In genomic region chr6:165659945-165660862, GRCh38 we compare ENCODE assay signal across 9 cellular contexts. TPM values are rescaled to one million over a fixed set of nuclear protein-coding genes. Genes with fewer than 3 reads are reported as not detected.
DNase-seq lines count a peak whose midpoint lies in the region; ATAC-seq lines count a peak whose summit lies in the region.
"Had no signal": no experiment of that assay in that cellular context is flagged by ENCODE, and none has a peak within 500 bp of the region (broad histone marks: within the 10 kb centered on the region; RNA-seq: fewer than 3 reads in every experiment).

No MANE protein-coding gene starts in this region.

- H3K4me3 Mint-ChIP-seq in T-helper 2 cell treated with Interferon-gamma antibody and Interleukin-4, amounts not matched to agents 5 μg/mL and 100 μg/mL, for 36 hours: no peak overlapping the region
- H3K4me3 Mint-ChIP-seq in activated T-cell treated with anti-CD3 and anti-CD28 coated beads, Interleukin-2, amount 50 U/mL, for 24 hours: no peak overlapping the region

- ATAC-seq in sciatic nerve (peak; percentile 19), GM21381 (IDR thresholded peaks at IDR 0.05; ENCODE audit: unreplicated experiment) (no peak)

- H3K9me3 Mint-ChIP-seq in T-helper 2 cell treated with Interferon-gamma antibody and Interleukin-4, amounts not matched to agents 5 μg/mL and 100 μg/mL, for 36 hours: no peaks in the 10 kb centered on the region
- H3K9me3 Mint-ChIP-seq in activated T-cell treated with anti-CD3 and anti-CD28 coated beads, Interleukin-2, amount 50 U/mL, for 24 hours: no peaks in the 10 kb centered on the region

- no peak overlapping the region for H3K9ac ChIP-seq in adipocyte (ENCODE audit: low read length)

- peaks cover 8% of the 10 kb centered on the region for H3K4me1 ChIP-seq in adipocyte (ENCODE audit: control insufficient read depth, insufficient read depth, low read length)

- H3K4me3 ChIP-seq in adipocyte (ENCODE audit: low read length) (peak overlapping the region; percentile 75), iPS-11a (ENCODE audit: low read depth, low read length) (peak overlapping the region; percentile 43)

- no peaks in the 10 kb centered on the region for H3K36me3 Mint-ChIP-seq in T-helper 2 cell treated with Interferon-gamma antibody and Interleukin-4, amounts not matched to agents 5 μg/mL and 100 μg/mL, for 36 hours (ENCODE audit: low read depth)
- H3K36me3 Mint-ChIP-seq in activated T-cell treated with anti-CD3 and anti-CD28 coated beads, Interleukin-2, amount 50 U/mL, for 24 hours (ENCODE audit: low read depth): no peaks in the 10 kb centered on the region

- DNase-seq in GM03348 (ENCODE audit: low spot score) (peak; percentile 42), adipocyte (ENCODE audit: low read depth) (no peak), sciatic nerve (ENCODE audit: low spot score) (no peak), NCI-H226 (no peak)
- DNase-seq in T-helper 2 cell treated with Interferon-gamma antibody and Interleukin-4, amounts not matched to agents 5 μg/mL and 100 μg/mL, for 36 hours (ENCODE audit: low spot score): no peak
- no peak for DNase-seq in activated T-cell treated with anti-CD3 and anti-CD28 coated beads, Interleukin-2, amount 50 U/mL, for 24 hours
- DNase-seq: activated CD4-positive, alpha-beta T cell treated with anti-CD3 and anti-CD28 coated beads, Interleukin-2, amount 50 U/mL, for 1 hour had no signal

- no peaks in the 10 kb centered on the region for H3K9me3 ChIP-seq in adipocyte (ENCODE audit: control insufficient read depth, low read length)

- no peak overlapping the region for H3K27ac Mint-ChIP-seq in T-helper 2 cell treated with Interferon-gamma antibody and Interleukin-4, amounts not matched to agents 5 μg/mL and 100 μg/mL, for 36 hours
- H3K27ac Mint-ChIP-seq in activated T-cell treated with anti-CD3 and anti-CD28 coated beads, Interleukin-2, amount 50 U/mL, for 24 hours: no peak overlapping the region

- intact Hi-C loops in sciatic nerve (cut with DNase I): no loop called here

- no peaks in the 10 kb centered on the region for H3K36me3 ChIP-seq in adipocyte (ENCODE audit: control insufficient read depth, insufficient read depth, low read length, severe bottlenecking)

- H3K27me3 Mint-ChIP-seq in T-helper 2 cell treated with Interferon-gamma antibody and Interleukin-4, amounts not matched to agents 5 μg/mL and 100 μg/mL, for 36 hours (ENCODE audit: low read depth): peaks cover 48% of the 10 kb centered on the region
- H3K27me3 Mint-ChIP-seq in activated T-cell treated with anti-CD3 and anti-CD28 coated beads, Interleukin-2, amount 50 U/mL, for 24 hours: peaks cover 55% of the 10 kb centered on the region

- peaks cover 46% of the 10 kb centered on the region for H3K27me3 ChIP-seq in adipocyte (replicated peaks; ENCODE audit: control insufficient read depth, insufficient read depth, low read length)

- peaks cover 2% of the 10 kb centered on the region for H3K4me1 Mint-ChIP-seq in T-helper 2 cell treated with Interferon-gamma antibody and Interleukin-4, amounts not matched to agents 5 μg/mL and 100 μg/mL, for 36 hours (ENCODE audit: low read depth)
- peaks cover 8% of the 10 kb centered on the region for H3K4me1 Mint-ChIP-seq in activated T-cell treated with anti-CD3 and anti-CD28 coated beads, Interleukin-2, amount 50 U/mL, for 24 hours (ENCODE audit: low read depth)

RNA-seq across cellular contexts. Expression of gene PDE10A, which starts 2.8 kb away (rescaled TPM):
- total RNA-seq in sciatic nerve: 14.1 TPM
